Comparison of ENCODE assay signal across 19 cellular contexts in genomic region chr15:37055481-37055880, GRCh38.
"Had no signal": no experiment of that assay in that cellular context is flagged by ENCODE, and none has a peak within 500 bp of the region (broad histone marks: within the 10 kb centered on the region; RNA-seq: fewer than 3 reads in every experiment).

No MANE protein-coding gene starts in this region.

- H3K79me2 ChIP-seq: parathyroid adenoma had no signal

- H3K4me3 Mint-ChIP-seq: activated B cell treated with CpG ODN at 0.5 μM for 24 hours; activated CD8-positive, alpha-beta T cell treated with anti-CD3 and anti-CD28 coated beads for 36 hours; activated naive CD4-positive, alpha-beta T cell treated with anti-CD3 and anti-CD28 coated beads, Interleukin-2, amount 50 U/mL, for 24 hours; activated T-cell treated with anti-CD3 and anti-CD28 coated beads, Interleukin-2, amount 50 U/mL, for 4 hours; dendritic cell treated with granulocyte-macrophage colony-stimulating factor and Interleukin-4, amounts not matched to agents 40 ng/mL and 50 ng/mL, for 4 days; effector memory CD8-positive, alpha-beta T cell; natural killer cell treated with Interleukin-12 subunit alpha and Interleukin-12 subunit beta and Interleukin-15 and Interleukin-18, amount 100 ng/mL, for 72 hours; T-helper 2 cell treated with Interferon-gamma antibody and Interleukin-4, amounts not matched to agents 5 μg/mL and 100 μg/mL, for 36 hours had no signal

- H3K9me3 ChIP-seq: adrenal gland, gastroesophageal sphincter, tibial artery had no signal

- H3K4me3 ChIP-seq: adrenal gland, gastroesophageal sphincter, tibial artery had no signal

- H3K36me3 Mint-ChIP-seq: activated naive CD4-positive, alpha-beta T cell treated with anti-CD3 and anti-CD28 coated beads, Interleukin-2, amount 50 U/mL, for 24 hours; natural killer cell treated with Interleukin-12 subunit alpha and Interleukin-12 subunit beta and Interleukin-15 and Interleukin-18, amount 100 ng/mL, for 72 hours had no signal

- H3K36me3 ChIP-seq: adrenal gland, gastroesophageal sphincter, tibial artery had no signal

- ATAC-seq: activated CD8-positive, alpha-beta T cell treated with anti-CD3 and anti-CD28 coated beads for 36 hours; activated T-cell treated with anti-CD3 and anti-CD28 coated beads, Interleukin-2, amount 50 U/mL, for 4 hours; effector memory CD8-positive, alpha-beta T cell; gastroesophageal sphincter; natural killer cell treated with Interleukin-12 subunit alpha and Interleukin-12 subunit beta and Interleukin-15 and Interleukin-18, amount 100 ng/mL, for 72 hours had no signal

- H2AFZ ChIP-seq: parathyroid adenoma had no signal

- H3K27me3 Mint-ChIP-seq: activated B cell treated with CpG ODN at 0.5 μM for 24 hours; activated CD8-positive, alpha-beta T cell treated with anti-CD3 and anti-CD28 coated beads for 36 hours; dendritic cell treated with granulocyte-macrophage colony-stimulating factor and Interleukin-4, amounts not matched to agents 40 ng/mL and 50 ng/mL, for 4 days; natural killer cell treated with Interleukin-12 subunit alpha and Interleukin-12 subunit beta and Interleukin-15 and Interleukin-18, amount 100 ng/mL, for 72 hours had no signal

- H3K27me3 ChIP-seq: adrenal gland, gastroesophageal sphincter, tibial artery had no signal

- H3K4me1 ChIP-seq: parathyroid adenoma had no signal

- H3K27ac Mint-ChIP-seq: activated B cell treated with CpG ODN at 0.5 μM for 24 hours; activated CD8-positive, alpha-beta T cell treated with anti-CD3 and anti-CD28 coated beads for 36 hours; activated naive CD4-positive, alpha-beta T cell treated with anti-CD3 and anti-CD28 coated beads, Interleukin-2, amount 50 U/mL, for 24 hours; dendritic cell treated with granulocyte-macrophage colony-stimulating factor and Interleukin-4, amounts not matched to agents 40 ng/mL and 50 ng/mL, for 4 days; effector memory CD8-positive, alpha-beta T cell; natural killer cell treated with Interleukin-12 subunit alpha and Interleukin-12 subunit beta and Interleukin-15 and Interleukin-18, amount 100 ng/mL, for 72 hours; T-helper 2 cell treated with Interferon-gamma antibody and Interleukin-4, amounts not matched to agents 5 μg/mL and 100 μg/mL, for 36 hours had no signal

- DNase-seq: activated B cell treated with CpG ODN at 0.5 μM for 24 hours; activated CD4-positive, alpha-beta T cell treated with anti-CD3 and anti-CD28 coated beads for 48 hours; activated CD8-positive, alpha-beta T cell treated with anti-CD3 and anti-CD28 coated beads for 36 hours; activated effector memory CD4-positive, alpha-beta T cell treated with Interleukin-2 at 50 U/mL for 16 hours; activated T-cell treated with anti-CD3 and anti-CD28 coated beads, Interleukin-2, amount 50 U/mL, for 4 hours; adrenal gland; cerebellar nuclear complex; effector memory CD8-positive, alpha-beta T cell; islet precursor cell; mesenchymal stem cell; stimulated activated CD4-positive, alpha-beta T cell treated with anti-CD3 and anti-CD28 coated beads, Interleukin-4, amount 100 ng/mL, for 24 hours; stimulated activated naive CD4-positive, alpha-beta T cell; tibial artery had no signal

- H3K4me1 Mint-ChIP-seq: activated B cell treated with CpG ODN at 0.5 μM for 24 hours; activated naive CD4-positive, alpha-beta T cell treated with anti-CD3 and anti-CD28 coated beads, Interleukin-2, amount 50 U/mL, for 24 hours had no signal

- H3K9ac ChIP-seq: parathyroid adenoma had no signal

- H3K9me3 Mint-ChIP-seq: activated B cell treated with CpG ODN at 0.5 μM for 24 hours; activated CD8-positive, alpha-beta T cell treated with anti-CD3 and anti-CD28 coated beads for 36 hours; activated T-cell treated with anti-CD3 and anti-CD28 coated beads, Interleukin-2, amount 50 U/mL, for 4 hours; dendritic cell treated with granulocyte-macrophage colony-stimulating factor and Interleukin-4, amounts not matched to agents 40 ng/mL and 50 ng/mL, for 4 days; effector memory CD8-positive, alpha-beta T cell; T-helper 2 cell treated with Interferon-gamma antibody and Interleukin-4, amounts not matched to agents 5 μg/mL and 100 μg/mL, for 36 hours had no signal

- H3K27ac ChIP-seq: parathyroid adenoma, tibial artery had no signal
